Comparison of ENCODE assay signal across 1 cellular context in the genomic region with DNA sequence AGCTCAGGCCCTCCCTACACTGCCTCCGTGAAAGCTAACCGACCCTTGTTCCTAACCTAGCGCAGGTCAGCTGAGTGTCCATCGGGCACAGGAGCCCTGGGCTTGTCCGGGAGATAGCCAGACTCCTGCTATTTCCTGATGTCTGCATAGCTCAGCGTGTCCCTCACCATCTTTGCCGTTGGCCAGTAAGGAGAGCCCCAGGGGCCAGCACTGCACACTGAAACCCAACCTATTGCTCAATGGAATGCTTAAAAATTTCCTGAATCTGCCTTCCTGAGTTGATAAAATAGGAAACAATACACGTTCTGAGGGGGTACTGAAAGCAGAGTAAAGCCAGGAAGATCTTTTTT.
A peak's percentile ranks its signal among the peaks of the same experiment; 100 is the strongest.
TF ChIP-seq lines count a peak whose summit lies in the region.

No MANE protein-coding gene starts in this region.

TF ChIP-seq in K562, 482 proteins besides CTCF, POLR2A, EP300 and RAD21 (continued from another document):
- TF ChIP-seq, protein P1, sequence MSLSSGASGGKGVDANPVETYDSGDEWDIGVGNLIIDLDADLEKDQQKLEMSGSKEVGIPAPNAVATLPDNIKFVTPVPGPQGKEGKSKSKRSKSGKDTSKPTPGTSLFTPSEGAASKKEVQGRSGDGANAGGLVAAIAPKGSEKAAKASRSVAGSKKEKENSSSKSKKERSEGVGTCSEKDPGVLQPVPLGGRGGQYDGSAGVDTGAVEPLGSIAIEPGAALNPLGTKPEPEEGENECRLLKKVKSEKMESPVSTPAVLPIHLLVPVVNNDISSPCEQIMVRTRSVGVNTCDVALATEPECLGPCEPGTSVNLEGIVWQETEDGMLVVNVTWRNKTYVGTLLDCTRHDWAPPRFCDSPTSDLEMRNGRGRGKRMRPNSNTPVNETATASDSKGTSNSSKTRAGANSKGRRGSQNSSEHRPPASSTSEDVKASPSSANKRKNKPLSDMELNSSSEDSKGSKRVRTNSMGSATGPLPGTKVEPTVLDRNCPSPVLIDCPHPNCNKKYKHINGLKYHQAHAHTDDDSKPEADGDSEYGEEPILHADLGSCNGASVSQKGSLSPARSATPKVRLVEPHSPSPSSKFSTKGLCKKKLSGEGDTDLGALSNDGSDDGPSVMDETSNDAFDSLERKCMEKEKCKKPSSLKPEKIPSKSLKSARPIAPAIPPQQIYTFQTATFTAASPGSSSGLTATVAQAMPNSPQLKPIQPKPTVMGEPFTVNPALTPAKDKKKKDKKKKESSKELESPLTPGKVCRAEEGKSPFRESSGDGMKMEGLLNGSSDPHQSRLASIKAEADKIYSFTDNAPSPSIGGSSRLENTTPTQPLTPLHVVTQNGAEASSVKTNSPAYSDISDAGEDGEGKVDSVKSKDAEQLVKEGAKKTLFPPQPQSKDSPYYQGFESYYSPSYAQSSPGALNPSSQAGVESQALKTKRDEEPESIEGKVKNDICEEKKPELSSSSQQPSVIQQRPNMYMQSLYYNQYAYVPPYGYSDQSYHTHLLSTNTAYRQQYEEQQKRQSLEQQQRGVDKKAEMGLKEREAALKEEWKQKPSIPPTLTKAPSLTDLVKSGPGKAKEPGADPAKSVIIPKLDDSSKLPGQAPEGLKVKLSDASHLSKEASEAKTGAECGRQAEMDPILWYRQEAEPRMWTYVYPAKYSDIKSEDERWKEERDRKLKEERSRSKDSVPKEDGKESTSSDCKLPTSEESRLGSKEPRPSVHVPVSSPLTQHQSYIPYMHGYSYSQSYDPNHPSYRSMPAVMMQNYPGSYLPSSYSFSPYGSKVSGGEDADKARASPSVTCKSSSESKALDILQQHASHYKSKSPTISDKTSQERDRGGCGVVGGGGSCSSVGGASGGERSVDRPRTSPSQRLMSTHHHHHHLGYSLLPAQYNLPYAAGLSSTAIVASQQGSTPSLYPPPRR (CRISPR knock-in tag; IDR thresholded peaks at IDR 0.05; ENCODE audit: borderline replicate concordance), result no peak
- TF ChIP-seq CEBPG (CRISPR knock-in tag; IDR thresholded peaks at IDR 0.05) (no peak), CEBPG (tag; conservative IDR thresholded peaks at IDR 0.05 in 1 of 2, IDR thresholded peaks at IDR 0.05 in 1 of 2) (peak in 1 of 2 experiments; percentile 55; a peak in 2 of 4 replicates), RBBP5 (IDR thresholded peaks at IDR 0.05; ENCODE audit: borderline replicate concordance, insufficient read depth, low read length, poor library complexity, severe bottlenecking) (no peak), MED1 (CRISPR knock-in tag; IDR thresholded peaks at IDR 0.05; ENCODE audit: borderline replicate concordance) (no peak), TAF1 (IDR thresholded peaks at IDR 0.05; ENCODE audit: control insufficient read depth, extremely low read depth, insufficient read depth, low read length, severe bottlenecking) (no peak), CEBPB (tag; IDR thresholded peaks at IDR 0.05) (peak; percentile 55), FOXM1 (IDR thresholded peaks at IDR 0.05; ENCODE audit: low read depth) (no peak), FOXM1 (CRISPR knock-in tag; IDR thresholded peaks at IDR 0.05; ENCODE audit: low read depth) (no peak), ZNF75A (CRISPR knock-in tag; IDR thresholded peaks at IDR 0.05) (0 out of 2 replicates have a peak, but pooled peaks have one; percentile 37), ESRRB (CRISPR knock-in tag; IDR thresholded peaks at IDR 0.05; ENCODE audit: borderline replicate concordance) (no peak), HCFC1 (IDR thresholded peaks at IDR 0.05; ENCODE audit: low read depth, low read length) (no peak), MECOM (CRISPR knock-in tag; IDR thresholded peaks at IDR 0.05) (0 out of 2 replicates have a peak, but pooled peaks have one; percentile 29), XRCC3 (IDR thresholded peaks at IDR 0.05) (no peak), TEAD4 (IDR thresholded peaks at IDR 0.05; ENCODE audit: low read length) (no peak), TEAD4 (CRISPR knock-in tag; IDR thresholded peaks at IDR 0.05; ENCODE audit: borderline replicate concordance) (no peak), BMI1 (IDR thresholded peaks at IDR 0.05; ENCODE audit: low read length) (no peak), HDAC2 (IDR thresholded peaks at IDR 0.05) (no peak), MEF2D (tag; conservative IDR thresholded peaks at IDR 0.05; ENCODE audit: low read depth) (no peak), ZNF764 (CRISPR knock-in tag; IDR thresholded peaks at IDR 0.05; ENCODE audit: low read depth) (0 out of 2 replicates have a peak, but pooled peaks have one; percentile 11), MCM2 (IDR thresholded peaks at IDR 0.05; ENCODE audit: low read depth) (no peak), ZNF253 (CRISPR knock-in tag; conservative IDR thresholded peaks at IDR 0.05) (no peak), ZNF57 (CRISPR knock-in tag; IDR thresholded peaks at IDR 0.05) (0 out of 2 replicates have a peak, but pooled peaks have one; percentile 5), ZEB2 (IDR thresholded peaks at IDR 0.05) (no peak), NFXL1 (CRISPR knock-in tag; IDR thresholded peaks at IDR 0.05) (no peak)
- TF ChIP-seq, protein P2, sequence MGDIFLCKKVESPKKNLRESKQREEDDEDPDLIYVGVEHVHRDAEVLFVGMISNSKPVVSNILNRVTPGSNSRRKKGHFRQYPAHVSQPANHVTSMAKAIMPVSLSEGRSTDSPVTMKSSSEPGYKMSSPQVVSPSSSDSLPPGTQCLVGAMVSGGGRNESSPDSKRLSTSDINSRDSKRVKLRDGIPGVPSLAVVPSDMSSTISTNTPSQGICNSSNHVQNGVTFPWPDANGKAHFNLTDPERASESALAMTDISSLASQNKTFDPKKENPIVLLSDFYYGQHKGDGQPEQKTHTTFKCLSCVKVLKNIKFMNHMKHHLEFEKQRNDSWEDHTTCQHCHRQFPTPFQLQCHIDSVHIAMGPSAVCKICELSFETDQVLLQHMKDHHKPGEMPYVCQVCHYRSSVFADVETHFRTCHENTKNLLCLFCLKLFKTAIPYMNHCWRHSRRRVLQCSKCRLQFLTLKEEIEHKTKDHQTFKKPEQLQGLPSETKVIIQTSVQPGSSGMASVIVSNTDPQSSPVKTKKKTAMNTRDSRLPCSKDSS (IDR thresholded peaks at IDR 0.05; ENCODE audit: low read depth, partially characterized antibody), result no peak
- TF ChIP-seq, protein P3, sequence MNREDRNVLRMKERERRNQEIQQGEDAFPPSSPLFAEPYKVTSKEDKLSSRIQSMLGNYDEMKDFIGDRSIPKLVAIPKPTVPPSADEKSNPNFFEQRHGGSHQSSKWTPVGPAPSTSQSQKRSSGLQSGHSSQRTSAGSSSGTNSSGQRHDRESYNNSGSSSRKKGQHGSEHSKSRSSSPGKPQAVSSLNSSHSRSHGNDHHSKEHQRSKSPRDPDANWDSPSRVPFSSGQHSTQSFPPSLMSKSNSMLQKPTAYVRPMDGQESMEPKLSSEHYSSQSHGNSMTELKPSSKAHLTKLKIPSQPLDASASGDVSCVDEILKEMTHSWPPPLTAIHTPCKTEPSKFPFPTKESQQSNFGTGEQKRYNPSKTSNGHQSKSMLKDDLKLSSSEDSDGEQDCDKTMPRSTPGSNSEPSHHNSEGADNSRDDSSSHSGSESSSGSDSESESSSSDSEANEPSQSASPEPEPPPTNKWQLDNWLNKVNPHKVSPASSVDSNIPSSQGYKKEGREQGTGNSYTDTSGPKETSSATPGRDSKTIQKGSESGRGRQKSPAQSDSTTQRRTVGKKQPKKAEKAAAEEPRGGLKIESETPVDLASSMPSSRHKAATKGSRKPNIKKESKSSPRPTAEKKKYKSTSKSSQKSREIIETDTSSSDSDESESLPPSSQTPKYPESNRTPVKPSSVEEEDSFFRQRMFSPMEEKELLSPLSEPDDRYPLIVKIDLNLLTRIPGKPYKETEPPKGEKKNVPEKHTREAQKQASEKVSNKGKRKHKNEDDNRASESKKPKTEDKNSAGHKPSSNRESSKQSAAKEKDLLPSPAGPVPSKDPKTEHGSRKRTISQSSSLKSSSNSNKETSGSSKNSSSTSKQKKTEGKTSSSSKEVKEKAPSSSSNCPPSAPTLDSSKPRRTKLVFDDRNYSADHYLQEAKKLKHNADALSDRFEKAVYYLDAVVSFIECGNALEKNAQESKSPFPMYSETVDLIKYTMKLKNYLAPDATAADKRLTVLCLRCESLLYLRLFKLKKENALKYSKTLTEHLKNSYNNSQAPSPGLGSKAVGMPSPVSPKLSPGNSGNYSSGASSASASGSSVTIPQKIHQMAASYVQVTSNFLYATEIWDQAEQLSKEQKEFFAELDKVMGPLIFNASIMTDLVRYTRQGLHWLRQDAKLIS (CRISPR knock-in tag; IDR thresholded peaks at IDR 0.05), result 0 out of 2 replicates have a peak, but pooled peaks have one; percentile 22
- TF ChIP-seq, protein P4, sequence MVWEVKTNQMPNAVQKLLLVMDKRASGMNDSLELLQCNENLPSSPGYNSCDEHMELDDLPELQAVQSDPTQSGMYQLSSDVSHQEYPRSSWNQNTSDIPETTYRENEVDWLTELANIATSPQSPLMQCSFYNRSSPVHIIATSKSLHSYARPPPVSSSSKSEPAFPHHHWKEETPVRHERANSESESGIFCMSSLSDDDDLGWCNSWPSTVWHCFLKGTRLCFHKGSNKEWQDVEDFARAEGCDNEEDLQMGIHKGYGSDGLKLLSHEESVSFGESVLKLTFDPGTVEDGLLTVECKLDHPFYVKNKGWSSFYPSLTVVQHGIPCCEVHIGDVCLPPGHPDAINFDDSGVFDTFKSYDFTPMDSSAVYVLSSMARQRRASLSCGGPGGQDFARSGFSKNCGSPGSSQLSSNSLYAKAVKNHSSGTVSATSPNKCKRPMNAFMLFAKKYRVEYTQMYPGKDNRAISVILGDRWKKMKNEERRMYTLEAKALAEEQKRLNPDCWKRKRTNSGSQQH (CRISPR knock-in tag; IDR thresholded peaks at IDR 0.05), result no peak
- TF ChIP-seq, protein P5, sequence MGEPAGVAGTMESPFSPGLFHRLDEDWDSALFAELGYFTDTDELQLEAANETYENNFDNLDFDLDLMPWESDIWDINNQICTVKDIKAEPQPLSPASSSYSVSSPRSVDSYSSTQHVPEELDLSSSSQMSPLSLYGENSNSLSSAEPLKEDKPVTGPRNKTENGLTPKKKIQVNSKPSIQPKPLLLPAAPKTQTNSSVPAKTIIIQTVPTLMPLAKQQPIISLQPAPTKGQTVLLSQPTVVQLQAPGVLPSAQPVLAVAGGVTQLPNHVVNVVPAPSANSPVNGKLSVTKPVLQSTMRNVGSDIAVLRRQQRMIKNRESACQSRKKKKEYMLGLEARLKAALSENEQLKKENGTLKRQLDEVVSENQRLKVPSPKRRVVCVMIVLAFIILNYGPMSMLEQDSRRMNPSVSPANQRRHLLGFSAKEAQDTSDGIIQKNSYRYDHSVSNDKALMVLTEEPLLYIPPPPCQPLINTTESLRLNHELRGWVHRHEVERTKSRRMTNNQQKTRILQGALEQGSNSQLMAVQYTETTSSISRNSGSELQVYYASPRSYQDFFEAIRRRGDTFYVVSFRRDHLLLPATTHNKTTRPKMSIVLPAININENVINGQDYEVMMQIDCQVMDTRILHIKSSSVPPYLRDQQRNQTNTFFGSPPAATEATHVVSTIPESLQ (CRISPR knock-in tag; IDR thresholded peaks at IDR 0.05), result no peak
